In the genomic region with DNA sequence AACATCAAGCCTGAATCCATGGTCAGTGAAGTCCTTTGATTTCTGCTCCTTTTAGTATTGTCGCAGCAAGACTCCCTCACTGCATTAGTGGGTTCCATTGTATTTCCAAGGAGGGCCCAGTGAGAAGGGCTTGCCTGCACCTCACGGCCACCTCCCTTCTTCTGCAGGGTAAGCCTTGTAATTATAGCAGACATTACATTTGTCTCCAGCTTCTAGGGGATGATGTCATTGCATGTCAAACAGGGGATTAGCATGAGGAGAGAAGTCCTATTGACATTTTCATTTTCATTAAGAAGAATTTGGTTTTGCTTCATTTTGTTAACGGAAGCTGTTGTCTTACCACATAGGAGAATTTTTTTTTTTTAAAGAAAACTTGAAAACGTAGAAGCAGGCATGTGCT, we compare ENCODE assay signal across 1 cellular context.
TF ChIP-seq lines count a peak whose summit lies in the region.

No MANE protein-coding gene starts in this region.

TF ChIP-seq in GM23338, 12 proteins besides CTCF, POLR2A, EP300 and RAD21 (continued from another document):
- TF ChIP-seq EZH2 (IDR thresholded peaks at IDR 0.05; ENCODE audit: low read depth, unreplicated experiment) (no peak), EZH2phosphoT487 (IDR thresholded peaks at IDR 0.05; ENCODE audit: unreplicated experiment) (no peak), STAT1 (IDR thresholded peaks at IDR 0.05; ENCODE audit: unreplicated experiment) (no peak), CREB1 (CRISPR knock-in tag; IDR thresholded peaks at IDR 0.05; ENCODE audit: low read depth) (peak; percentile 16; the same call in 1 of the 2 replicates)
TF ChIP-seq in GM23338: peak in this region for 1.
